Comparison of ENCODE assay signal across 17 cellular contexts in the genomic region with DNA sequence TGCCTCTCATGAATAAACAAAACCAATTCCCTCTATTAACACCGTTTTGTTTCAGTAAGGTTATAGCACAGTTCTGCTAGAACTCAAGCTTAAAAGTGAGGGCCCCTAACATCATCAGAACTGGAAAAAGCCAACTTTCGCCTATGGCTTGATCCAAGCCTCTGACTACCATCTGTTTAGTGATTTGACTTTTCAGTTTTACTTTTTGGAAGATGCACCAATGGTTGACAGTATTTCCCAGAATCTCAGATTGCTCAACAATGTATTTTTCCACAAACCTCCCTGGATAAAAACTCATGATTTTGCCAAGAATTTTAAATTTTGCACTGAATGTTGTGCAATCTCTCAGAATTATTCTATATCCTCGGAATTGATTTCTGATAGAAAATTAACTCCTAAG.
"Had no signal": no experiment of that assay in that cellular context is flagged by ENCODE, and none has a peak within 500 bp of the region (broad histone marks: within the 10 kb centered on the region; RNA-seq: fewer than 3 reads in every experiment).

No MANE protein-coding gene starts in this region.

- DNase-seq: activated CD4-positive, alpha-beta T cell treated with anti-CD3 and anti-CD28 coated beads for 48 hours; activated CD8-positive, alpha-beta memory T cell treated with anti-CD3 and anti-CD28 coated beads, Interleukin-2, amount 50 U/mL, for 48 hours; activated naive CD8-positive, alpha-beta T cell treated with anti-CD3 and anti-CD28 coated beads, Interleukin-2, amount 10 ng/mL, durations not matched to agents 7 days and 5 days; activated T-cell treated with anti-CD3 and anti-CD28 coated beads, Interleukin-2, amount 50 U/mL, for 72 hours; aorta; effector memory CD4-positive, alpha-beta T cell; naive B cell; pancreas; SIG-M5; small intestine; stimulated activated CD4-positive, alpha-beta T cell treated with anti-CD3 and anti-CD28 coated beads, Interleukin-4, amount 100 ng/mL, for 4 hours; stimulated activated CD8-positive, alpha-beta memory T cell treated with anti-CD3 and anti-CD28 coated beads, Interleukin-4, amount 100 ng/mL, for 48 hours; T-helper 2 cell had no signal

- ATAC-seq: activated T-cell treated with anti-CD3 and anti-CD28 coated beads, Interleukin-2, amount 50 U/mL, for 72 hours; pancreas; WTC11 had no signal

- H3K4me2 ChIP-seq: hepatocyte had no signal

- H3K4me3 ChIP-seq: breast epithelium, hepatocyte, lung, pancreas had no signal

- H2AFZ ChIP-seq: hepatocyte had no signal

- H3K27me3 ChIP-seq: breast epithelium, hepatocyte, pancreas had no signal

- H3K36me3 ChIP-seq: breast epithelium, pancreas had no signal

- H3K27ac ChIP-seq: pancreas had no signal

- H3K9me3 ChIP-seq: breast epithelium, pancreas had no signal

- H3K4me1 ChIP-seq: breast epithelium, pancreas had no signal

- H3K79me2 ChIP-seq: hepatocyte had no signal
